In the genomic region with DNA sequence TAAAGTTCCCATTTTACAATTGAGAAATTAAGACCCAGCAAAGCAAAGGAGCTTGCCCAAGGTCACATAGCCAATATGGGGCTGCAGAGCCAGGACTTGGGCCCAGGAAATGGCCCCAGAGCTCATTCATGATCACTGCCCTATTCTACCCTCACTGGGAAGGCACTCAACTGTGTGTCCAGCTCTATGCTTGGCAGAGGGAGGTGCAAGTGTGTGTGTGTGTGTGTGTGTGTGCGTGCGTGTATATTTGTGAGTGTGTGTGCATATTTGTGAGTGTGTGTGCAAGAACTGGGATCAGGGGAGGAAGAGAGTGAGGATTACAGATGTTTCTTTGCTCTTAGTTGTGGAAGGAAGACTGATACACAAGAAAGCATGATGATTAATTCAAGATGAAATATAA, we compare ENCODE assay signal across 37 cellular contexts.
"Had no signal": no experiment of that assay in that cellular context is flagged by ENCODE, and none has a peak within 500 bp of the region (broad histone marks: within the 10 kb centered on the region; RNA-seq: fewer than 3 reads in every experiment).

No MANE protein-coding gene starts in this region.

- H3K4me1 ChIP-seq: adrenal gland, breast epithelium had no signal

- H3K27ac Mint-ChIP-seq: activated CD4-positive, alpha-beta memory T cell treated with anti-CD3 and anti-CD28 coated beads, Interleukin-2, amount 10 ng/mL, durations not matched to agents 7 days and 5 days; activated CD4-positive, alpha-beta T cell treated with anti-CD3 and anti-CD28 coated beads for 36 hours; activated CD4-positive, alpha-beta T cell treated with anti-CD3 and anti-CD28 coated beads, Interleukin-2, amount 10 ng/mL, durations not matched to agents 7 days and 5 days; activated CD8-positive, alpha-beta memory T cell treated with anti-CD3 and anti-CD28 coated beads, Interleukin-2, amount 10 ng/mL, durations not matched to agents 7 days and 5 days; activated CD8-positive, alpha-beta T cell treated with anti-CD3 and anti-CD28 coated beads, Interleukin-2, amount 10 ng/mL, durations not matched to agents 7 days and 5 days; activated naive CD4-positive, alpha-beta T cell treated with anti-CD3 and anti-CD28 coated beads, Interleukin-2, amount 50 U/mL, for 72 hours; activated naive CD8-positive, alpha-beta T cell treated with anti-CD3 and anti-CD28 coated beads for 36 hours; activated T-cell treated with anti-CD3 and anti-CD28 coated beads, Interleukin-2, amount 50 U/mL, for 24 hours; activated T-helper 2 cell treated with anti-CD3 and anti-CD28 coated beads, Interferon-gamma antibody, Interleukin-2, Interleukin-4, amounts not matched to agents 10 μg/mL and 5 μg/mL and 100 μg/mL, durations not matched to agents 14 hours and 24 hours and 36 hours; T-helper 1 cell treated with Interleukin-12 subunit alpha and Interleukin-12 subunit beta and Interleukin-4 antibody, amounts not matched to agents 30 μg/mL and 1 μg/mL, for 36 hours; T-helper 2 cell treated with Interferon-gamma antibody and Interleukin-4, amounts not matched to agents 5 μg/mL and 100 μg/mL, for 36 hours; WTC11 had no signal

- H3K27me3 Mint-ChIP-seq: activated naive CD8-positive, alpha-beta T cell treated with anti-CD3 and anti-CD28 coated beads for 36 hours had no signal

- DNase-seq: activated CD4-positive, alpha-beta memory T cell treated with anti-CD3 and anti-CD28 coated beads, Interleukin-2, amount 10 ng/mL, durations not matched to agents 7 days and 5 days; activated CD4-positive, alpha-beta T cell treated with anti-CD3 and anti-CD28 coated beads for 1 hour; activated CD4-positive, alpha-beta T cell treated with anti-CD3 and anti-CD28 coated beads for 36 hours; activated CD4-positive, alpha-beta T cell treated with anti-CD3 and anti-CD28 coated beads for 48 hours; activated CD4-positive, alpha-beta T cell treated with anti-CD3 and anti-CD28 coated beads, Interleukin-2, amount 10 ng/mL, durations not matched to agents 7 days and 5 days; activated CD4-positive, alpha-beta T cell treated with anti-CD3 and anti-CD28 coated beads, Interleukin-2, amount 50 U/mL, for 48 hours; activated CD4-positive, CD25-positive, alpha-beta regulatory T cell; activated CD8-positive, alpha-beta memory T cell treated with anti-CD3 and anti-CD28 coated beads for 24 hours; activated CD8-positive, alpha-beta memory T cell treated with anti-CD3 and anti-CD28 coated beads, Interleukin-2, amount 10 ng/mL, durations not matched to agents 7 days and 5 days; activated CD8-positive, alpha-beta memory T cell treated with anti-CD3 and anti-CD28 coated beads, Interleukin-2, amount 50 U/mL, for 48 hours; activated CD8-positive, alpha-beta T cell treated with anti-CD3 and anti-CD28 coated beads, Interleukin-2, amount 10 ng/mL, durations not matched to agents 7 days and 5 days; activated effector memory CD4-positive, alpha-beta T cell treated with Interleukin-2 at 50 U/mL for 16 hours; activated gamma-delta T cell; activated naive CD4-positive, alpha-beta T cell treated with anti-CD3 and anti-CD28 coated beads, Interleukin-2, amount 50 U/mL, for 16 hours; activated naive CD4-positive, alpha-beta T cell treated with Interleukin-2 at 50 U/mL for 16 hours; activated naive CD8-positive, alpha-beta T cell treated with anti-CD3 and anti-CD28 coated beads for 36 hours; activated T-cell treated with anti-CD3 and anti-CD28 coated beads, Interleukin-2, amount 50 U/mL, for 24 hours; activated T-cell treated with anti-CD3 and anti-CD28 coated beads, Interleukin-2, amount 50 U/mL, for 48 hours; adrenal gland; amniotic stem cell; aorta; body of pancreas; brain microvascular endothelial cell; caudate nucleus; cerebellar nuclear complex; T-helper 1 cell; T-helper 2 cell; T-helper 9 cell; WERI-Rb-1 had no signal

- H3K4me1 Mint-ChIP-seq: activated CD4-positive, alpha-beta memory T cell treated with anti-CD3 and anti-CD28 coated beads, Interleukin-2, amount 10 ng/mL, durations not matched to agents 7 days and 5 days; activated CD4-positive, alpha-beta T cell treated with anti-CD3 and anti-CD28 coated beads for 36 hours; activated CD8-positive, alpha-beta memory T cell treated with anti-CD3 and anti-CD28 coated beads, Interleukin-2, amount 10 ng/mL, durations not matched to agents 7 days and 5 days; activated naive CD8-positive, alpha-beta T cell treated with anti-CD3 and anti-CD28 coated beads for 36 hours; central memory CD8-positive, alpha-beta T cell had no signal

- H3K27ac ChIP-seq: adrenal gland, body of pancreas, brain microvascular endothelial cell, breast epithelium, cardiac muscle cell, WERI-Rb-1 had no signal

- H3K4me3 Mint-ChIP-seq: activated CD4-positive, alpha-beta memory T cell treated with anti-CD3 and anti-CD28 coated beads, Interleukin-2, amount 10 ng/mL, durations not matched to agents 7 days and 5 days; activated CD4-positive, alpha-beta T cell treated with anti-CD3 and anti-CD28 coated beads for 36 hours; activated CD4-positive, alpha-beta T cell treated with anti-CD3 and anti-CD28 coated beads, Interleukin-2, amount 10 ng/mL, durations not matched to agents 7 days and 5 days; activated CD8-positive, alpha-beta memory T cell treated with anti-CD3 and anti-CD28 coated beads, Interleukin-2, amount 10 ng/mL, durations not matched to agents 7 days and 5 days; activated CD8-positive, alpha-beta T cell treated with anti-CD3 and anti-CD28 coated beads, Interleukin-2, amount 10 ng/mL, durations not matched to agents 7 days and 5 days; activated naive CD8-positive, alpha-beta T cell treated with anti-CD3 and anti-CD28 coated beads for 36 hours; activated T-cell treated with anti-CD3 and anti-CD28 coated beads, Interleukin-2, amount 50 U/mL, for 24 hours; central memory CD8-positive, alpha-beta T cell; T-helper 1 cell treated with Interleukin-12 subunit alpha and Interleukin-12 subunit beta and Interleukin-4 antibody, amounts not matched to agents 30 μg/mL and 1 μg/mL, for 36 hours; T-helper 2 cell treated with Interferon-gamma antibody and Interleukin-4, amounts not matched to agents 5 μg/mL and 100 μg/mL, for 36 hours; WTC11 had no signal

- H3K27me3 ChIP-seq: adrenal gland, body of pancreas, brain microvascular endothelial cell, cardiac muscle cell had no signal

- H3K36me3 Mint-ChIP-seq: activated CD8-positive, alpha-beta memory T cell treated with anti-CD3 and anti-CD28 coated beads, Interleukin-2, amount 10 ng/mL, durations not matched to agents 7 days and 5 days; activated naive CD4-positive, alpha-beta T cell treated with anti-CD3 and anti-CD28 coated beads, Interleukin-2, amount 50 U/mL, for 72 hours; activated naive CD8-positive, alpha-beta T cell treated with anti-CD3 and anti-CD28 coated beads for 36 hours; WTC11 had no signal

- H3K4me3 ChIP-seq: adrenal gland, body of pancreas, breast epithelium, cardiac muscle cell had no signal

- H3K9me3 Mint-ChIP-seq: activated naive CD4-positive, alpha-beta T cell treated with anti-CD3 and anti-CD28 coated beads, Interleukin-2, amount 50 U/mL, for 72 hours; activated naive CD8-positive, alpha-beta T cell treated with anti-CD3 and anti-CD28 coated beads for 36 hours; activated T-cell treated with anti-CD3 and anti-CD28 coated beads, Interleukin-2, amount 50 U/mL, for 24 hours; activated T-helper 2 cell treated with anti-CD3 and anti-CD28 coated beads, Interferon-gamma antibody, Interleukin-2, Interleukin-4, amounts not matched to agents 10 μg/mL and 5 μg/mL and 100 μg/mL, durations not matched to agents 14 hours and 24 hours and 36 hours; central memory CD8-positive, alpha-beta T cell; T-helper 1 cell treated with Interleukin-12 subunit alpha and Interleukin-12 subunit beta and Interleukin-4 antibody, amounts not matched to agents 30 μg/mL and 1 μg/mL, for 36 hours; T-helper 2 cell treated with Interferon-gamma antibody and Interleukin-4, amounts not matched to agents 5 μg/mL and 100 μg/mL, for 36 hours had no signal

- H3K9me3 ChIP-seq: adrenal gland, body of pancreas, breast epithelium had no signal

- H3K36me3 ChIP-seq: adrenal gland, brain microvascular endothelial cell, breast epithelium, cardiac muscle cell, WERI-Rb-1 had no signal
